ENCODE assay signal across 8 cellular contexts in genomic region chr17:82859431-82860403, GRCh38. TPM values are rescaled to one million over a fixed set of nuclear protein-coding genes. Genes with fewer than 3 reads are reported as not detected.
DNase-seq lines count a peak whose midpoint lies in the region; ATAC-seq, FAIRE-seq and TF ChIP-seq lines count a peak whose summit lies in the region.

No MANE protein-coding gene starts in this region.

- no peak overlapping the region for H2AFZ ChIP-seq in endothelial cell of umbilical vein (ENCODE audit: low read depth, low read length)

- H3K79me2 ChIP-seq in endothelial cell of umbilical vein (ENCODE audit: control insufficient read depth, insufficient read depth, low read length) = peaks cover 43% of the 10 kb centered on the region

- peak overlapping the region; percentile 84 for H3K4me3 Mint-ChIP-seq in natural killer cell treated with Interleukin-12 subunit alpha and Interleukin-12 subunit beta and Interleukin-15 and Interleukin-18, amount 100 ng/mL, for 72 hours

- peak overlapping the region; percentile 48 for H3K4me3 ChIP-seq in GM12875 (ENCODE audit: low read depth, low read length)
- no peak overlapping the region for H3K4me3 ChIP-seq in endothelial cell of umbilical vein (replicated peaks in 1 of 3; ENCODE audit: insufficient read depth in 1 of 3, low read depth in 1 of 3, low read length in 3 of 3)
- no peak overlapping the region for H3K4me3 ChIP-seq in upper lobe of right lung

- DNase-seq in M059J (ENCODE audit: low read depth) (peak; percentile 69), endothelial cell of umbilical vein (ENCODE audit: low read depth, low spot score) (peak; percentile 91), upper lobe of right lung (peak; percentile 85), NCI-H82 (lab: John Stamatoyannopoulos, UW) (no peak)
- peak; percentile 20 for DNase-seq in activated CD8-positive, alpha-beta memory T cell treated with anti-CD3 and anti-CD28 coated beads, Interleukin-2, amount 50 U/mL, for 1 hour (ENCODE audit: extremely low read depth)
- DNase-seq in natural killer cell treated with Interleukin-12 subunit alpha and Interleukin-12 subunit beta and Interleukin-15 and Interleukin-18, amount 100 ng/mL, for 72 hours (ENCODE audit: low spot score) = no peak

- no peaks in the 10 kb centered on the region for H3K27me3 Mint-ChIP-seq in natural killer cell treated with Interleukin-12 subunit alpha and Interleukin-12 subunit beta and Interleukin-15 and Interleukin-18, amount 100 ng/mL, for 72 hours

- no peaks in the 10 kb centered on the region for H3K9me3 Mint-ChIP-seq in natural killer cell treated with Interleukin-12 subunit alpha and Interleukin-12 subunit beta and Interleukin-15 and Interleukin-18, amount 100 ng/mL, for 72 hours

- no peaks in the 10 kb centered on the region for H3K27me3 ChIP-seq in endothelial cell of umbilical vein (ENCODE audit: control insufficient read depth in 2 of 2, insufficient read depth in 2 of 2, low read length in 2 of 2)
- no peaks in the 10 kb centered on the region for H3K27me3 ChIP-seq in upper lobe of right lung

- FAIRE-seq in endothelial cell of umbilical vein (lab: Jason Lieb, UNC) = peak; percentile 99

- peaks cover 25% of the 10 kb centered on the region for H3K4me1 ChIP-seq in endothelial cell of umbilical vein (ENCODE audit: control insufficient read depth, extremely low read depth, insufficient read depth, low read length)
- H3K4me1 ChIP-seq in upper lobe of right lung = peaks cover 14% of the 10 kb centered on the region

- H3K27ac Mint-ChIP-seq in natural killer cell treated with Interleukin-12 subunit alpha and Interleukin-12 subunit beta and Interleukin-15 and Interleukin-18, amount 100 ng/mL, for 72 hours = peak overlapping the region; percentile 89 to 93

- H4K20me1 ChIP-seq in endothelial cell of umbilical vein (replicated peaks; ENCODE audit: control insufficient read depth, extremely low read depth, insufficient read depth, low read length) = no peaks in the 10 kb centered on the region

- peaks cover 48 to 53% of the 10 kb centered on the region in 2 donors for H3K4me1 Mint-ChIP-seq in natural killer cell treated with Interleukin-12 subunit alpha and Interleukin-12 subunit beta and Interleukin-15 and Interleukin-18, amount 100 ng/mL, for 72 hours (ENCODE audit: low read depth in 2 of 2)

- peak overlapping the region; percentile 33 for H3K9ac ChIP-seq in endothelial cell of umbilical vein (replicated peaks; ENCODE audit: extremely low read depth, insufficient read depth, low read length)

- H3K9me3 ChIP-seq in endothelial cell of umbilical vein (replicated peaks; ENCODE audit: control insufficient read depth, insufficient read depth, low read length) (no peaks in the 10 kb centered on the region), upper lobe of right lung (no peaks in the 10 kb centered on the region)

- POLR2A ChIA-PET in endothelial cell of umbilical vein (lab: Charles Lee) = no interaction called here

- H3K27ac ChIP-seq in endothelial cell of umbilical vein (ENCODE audit: insufficient read depth, low read depth, low read length) = peak overlapping the region; percentile 80
- H3K27ac ChIP-seq in upper lobe of right lung = peak overlapping the region; percentile 78

- H3K4me2 ChIP-seq in endothelial cell of umbilical vein (ENCODE audit: insufficient read depth, low read length) = peak overlapping the region; percentile 54

- ATAC-seq in natural killer cell treated with Interleukin-12 subunit alpha and Interleukin-12 subunit beta and Interleukin-15 and Interleukin-18, amount 100 ng/mL, for 72 hours = peak; percentile 67 to 78
- ATAC-seq in upper lobe of right lung (peak; percentile 89), HG03175 (IDR thresholded peaks at IDR 0.05; ENCODE audit: unreplicated experiment) (no peak)

- intact Hi-C loops in endothelial cell of umbilical vein (cut with micrococcal nuclease) = loop anchor here (1.0 kb wide), 3 partner anchors 12 to 17 kb away; no protein-coding TSS in a partner anchor
- intact Hi-C loops in upper lobe of right lung (cut with DNase I) = no loop called here

- CTCF ChIA-PET in endothelial cell of umbilical vein (lab: Charles Lee) = interaction anchor here (1.0 to 2.0 kb wide), 6 partner anchors 10 to 78 kb away, joined by 3 to 8 read pairs (median 4); no protein-coding TSS in a partner anchor

- TF ChIP-seq CTCF in GM12875 (IDR thresholded peaks at IDR 0.05; ENCODE audit: borderline replicate concordance, insufficient read depth, low read depth, low read length) (no peak), endothelial cell of umbilical vein (IDR thresholded peaks at IDR 0.05; ENCODE audit: extremely low read depth in 1 of 2, insufficient read depth in 1 of 2, low read depth in 1 of 2, low read length in 2 of 2) (no peak), upper lobe of right lung (IDR thresholded peaks at IDR 0.05) (no peak)

- H3K9me1 ChIP-seq in endothelial cell of umbilical vein (replicated peaks; ENCODE audit: control insufficient read depth, extremely low read depth, insufficient read depth, low read length) = no peaks in the 10 kb centered on the region

- dilution Hi-C loops in endothelial cell of umbilical vein (cut with MboI; ENCODE audit: extremely low pct_ligation_motif_present, low sequenced_read_pairs) = no loop called here

- H3K36me3 ChIP-seq in endothelial cell of umbilical vein (ENCODE audit: control insufficient read depth in 2 of 2, extremely low read depth in 1 of 2, insufficient read depth in 2 of 2, low read length in 2 of 2) (peaks cover 0 to 3% of the 10 kb centered on the region in 2 experiments), upper lobe of right lung (no peaks in the 10 kb centered on the region)

- H3K36me3 Mint-ChIP-seq in natural killer cell treated with Interleukin-12 subunit alpha and Interleukin-12 subunit beta and Interleukin-15 and Interleukin-18, amount 100 ng/mL, for 72 hours = no peaks in the 10 kb centered on the region

- TF ChIP-seq POLR2A in endothelial cell of umbilical vein (IDR thresholded peaks at IDR 0.05; ENCODE audit: low read depth, low read length) = peak; percentile 53

- BruUV-seq in endothelial cell of umbilical vein (replicated peaks; lab: Mats Ljungman, UMichigan) = TSS peak; percentile 85

TF ChIP-seq in endothelial cell of umbilical vein, 7 proteins besides CTCF, POLR2A, EP300 and RAD21:
- no peak for TF ChIP-seq MYC (IDR thresholded peaks at IDR 0.05; ENCODE audit: low read depth, low read length)
- TF ChIP-seq POLR2AphosphoS5 (IDR thresholded peaks at IDR 0.05; ENCODE audit: insufficient read depth, low read depth, low read length) = peak; percentile 56
- TF ChIP-seq, protein P1, sequence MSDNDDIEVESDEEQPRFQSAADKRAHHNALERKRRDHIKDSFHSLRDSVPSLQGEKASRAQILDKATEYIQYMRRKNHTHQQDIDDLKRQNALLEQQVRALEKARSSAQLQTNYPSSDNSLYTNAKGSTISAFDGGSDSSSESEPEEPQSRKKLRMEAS (IDR thresholded peaks at IDR 0.05; ENCODE audit: insufficient read depth, insufficient read length) = no peak
- peak; percentile 77 for TF ChIP-seq JUN (IDR thresholded peaks at IDR 0.05; ENCODE audit: borderline replicate concordance, insufficient read depth, insufficient read length, low read depth)
- TF ChIP-seq FOS (IDR thresholded peaks at IDR 0.05; ENCODE audit: borderline replicate concordance, insufficient read depth, low read length) = peak; percentile 90

RNA-seq across cellular contexts. Expression of gene ZNF750, which starts 19.9 kb away (rescaled TPM):
- total RNA-seq in M059J (2014; rRNA removed; shearing (Covaris generic)) = not detected in 2 replicates
- total RNA-seq in endothelial cell of umbilical vein (0.23 and 0.80 TPM in 2 replicates), upper lobe of right lung (5.6 TPM)
- 0.15 and 0.22 TPM in 2 replicates for polyA plus RNA-seq in endothelial cell of umbilical vein
- polyA plus RNA-seq in endothelial cell of umbilical vein (2011; cell fraction: cytosol; rRNA removed) = 0.22 and 0.25 TPM in 2 replicates
- 0.84 and 1.1 TPM in 2 replicates for polyA plus RNA-seq in endothelial cell of umbilical vein (2011; cell fraction: nucleus; rRNA removed)
- polyA plus RNA-seq in endothelial cell of umbilical vein (2012) = 0.10 and 0.19 TPM in 2 replicates
- polyA minus RNA-seq in endothelial cell of umbilical vein = 0.34 TPM in 2 replicates
- polyA minus RNA-seq in endothelial cell of umbilical vein (2011; cell fraction: cytosol; rRNA and poly(A)+ RNA removed) = not detected
- polyA minus RNA-seq in endothelial cell of umbilical vein (2011; cell fraction: nucleus; rRNA and poly(A)+ RNA removed) = 0.19 TPM in 2 replicates
- not detected for total RNA-seq in natural killer cell treated with Interleukin-12 subunit alpha and Interleukin-12 subunit beta and Interleukin-15 and Interleukin-18, amount 100 ng/mL, for 72 hours

Comparison
In these comparisons a context has a peak if more than half of its experiments do, and no peak if none do; other contexts are left out.
1. DNase-seq: peak in M059J (single experiment), activated CD8-positive, alpha-beta memory T cell treated with anti-CD3 and anti-CD28 coated beads, Interleukin-2, amount 50 U/mL, for 1 hour (single experiment), endothelial cell of umbilical vein (single experiment) and upper lobe of right lung (single experiment); none in natural killer cell treated with Interleukin-12 subunit alpha and Interleukin-12 subunit beta and Interleukin-15 and Interleukin-18, amount 100 ng/mL, for 72 hours (single experiment) and NCI-H82 (single experiment).